15 cellular contexts compared by ENCODE assay signal in the genomic region with DNA sequence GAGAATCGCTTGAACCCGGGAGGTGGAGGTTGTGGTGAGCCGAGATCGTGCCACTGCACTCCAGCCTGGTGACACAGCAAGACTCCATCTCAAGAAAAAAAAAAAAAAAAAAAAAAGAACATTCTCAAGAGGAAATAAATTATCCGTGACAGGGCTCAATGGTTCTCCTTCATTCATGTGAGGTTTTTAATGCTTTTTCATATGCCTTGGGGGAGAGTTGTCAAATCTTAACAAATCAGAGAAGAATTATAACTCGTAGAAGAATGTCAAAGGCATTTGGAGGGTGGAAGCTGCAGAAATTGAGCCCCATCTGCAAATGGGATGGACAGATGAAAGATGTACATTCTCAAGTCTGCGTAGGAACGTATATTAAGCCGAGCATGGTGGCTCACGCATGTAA. TPM values are rescaled to one million over a fixed set of nuclear protein-coding genes. Genes with fewer than 3 reads are reported as not detected.
"Had no signal": no experiment of that assay in that cellular context is flagged by ENCODE, and none has a peak within 500 bp of the region (broad histone marks: within the 10 kb centered on the region; RNA-seq: fewer than 3 reads in every experiment).

No MANE protein-coding gene starts in this region.

- H3K9me3 ChIP-seq: right atrium auricular region, thyroid gland had no signal

- H3K27me3 ChIP-seq: foreskin keratinocyte, right atrium auricular region, thyroid gland had no signal

- H3K27ac ChIP-seq: foreskin keratinocyte, right atrium auricular region had no signal

- DNase-seq: activated CD4-positive, alpha-beta memory T cell treated with anti-CD3 and anti-CD28 coated beads for 36 hours; activated CD4-positive, alpha-beta T cell treated with anti-CD3 and anti-CD28 coated beads for 36 hours; activated CD8-positive, alpha-beta memory T cell treated with anti-CD3 and anti-CD28 coated beads, Interleukin-2, amount 10 ng/mL, durations not matched to agents 7 days and 5 days; activated naive CD4-positive, alpha-beta T cell treated with anti-CD3 and anti-CD28 coated beads for 36 hours; activated naive CD8-positive, alpha-beta T cell treated with anti-CD3 and anti-CD28 coated beads, Interleukin-2, amount 50 U/mL, for 24 hours; activated T-cell treated with anti-CD3 and anti-CD28 coated beads, Interleukin-2, amount 50 U/mL, for 1 hour; effector memory CD4-positive, alpha-beta T cell; kidney glomerular epithelial cell; mesendoderm; natural killer cell; stimulated activated CD4-positive, alpha-beta T cell treated with anti-CD3 and anti-CD28 coated beads, Interleukin-4, amount 100 ng/mL, for 1 hour; stimulated activated naive B cell treated with anti-CD40 and anti-IgM and Interleukin-4, amounts not matched to agents 10 μg/mL and 1 μg/mL and 100 μg/mL, for 72 hours had no signal

- H3K4me3 ChIP-seq: right atrium auricular region, thyroid gland had no signal

- H3K36me3 ChIP-seq: right atrium auricular region, thyroid gland had no signal

RNA-seq across cellular contexts. Expression of gene HOMER3, which starts 34.8 kb away (rescaled TPM):
- total RNA-seq: activated naive CD4-positive, alpha-beta T cell treated with anti-CD3 and anti-CD28 coated beads for 36 hours had no signal
